Comparison of ENCODE assay signal across 8 cellular contexts in the genomic region with DNA sequence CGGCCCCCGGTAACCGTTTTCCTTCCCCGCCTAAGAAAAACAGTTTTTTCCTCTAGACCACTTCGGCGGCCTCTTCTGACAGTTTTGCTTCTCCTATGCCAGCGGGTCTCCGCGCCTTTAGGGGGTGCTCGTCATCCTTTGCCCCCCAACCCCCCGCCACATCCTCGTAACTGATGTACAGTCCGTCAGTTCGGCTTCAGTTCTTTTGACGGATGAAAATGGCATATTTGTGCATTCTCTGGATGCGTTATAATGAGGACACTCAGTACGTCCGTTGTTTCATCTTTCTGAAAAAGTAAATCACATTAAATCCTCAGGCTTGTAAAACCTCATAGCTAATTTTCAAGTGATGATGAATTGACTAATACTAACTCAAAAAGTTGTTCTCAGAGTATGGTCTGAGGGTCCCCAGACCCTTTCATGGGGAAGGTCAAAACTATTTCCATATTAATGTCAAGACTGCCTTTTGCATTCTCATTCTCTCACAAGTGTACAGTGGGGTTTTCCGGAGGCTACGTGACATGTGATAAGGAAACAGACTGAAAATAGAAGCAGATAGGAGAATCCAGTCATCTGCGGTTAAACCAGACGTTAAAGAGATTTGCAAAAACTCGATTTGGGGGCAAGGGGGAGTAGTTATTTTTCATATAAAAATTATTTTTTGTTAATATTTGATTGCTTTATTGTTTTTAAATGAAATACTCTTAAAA. TPM values are rescaled to one million over a fixed set of nuclear protein-coding genes. Genes with fewer than 3 reads are reported as not detected.
DNase-seq lines count a peak whose midpoint lies in the region; ATAC-seq and TF ChIP-seq lines count a peak whose summit lies in the region.

No MANE protein-coding gene starts in this region.

- no peaks in the 10 kb centered on the region for H3K27me3 Mint-ChIP-seq in activated T-helper 17 cell treated with anti-CD3 and anti-CD28 coated beads, Interleukin-2, amount 50 U/mL, for 72 hours
- H3K27me3 Mint-ChIP-seq in progenitor cell of endocrine pancreas = no peaks in the 10 kb centered on the region

- DNase-seq in Right ventricle myocardium inferior (ENCODE audit: missing footprints) (no peak), cardiac septum (ENCODE audit: low spot score) (no peak), NCI-H2196 (lab: John Stamatoyannopoulos, UW; ENCODE audit: unreplicated experiment) (peak; percentile 70), globus pallidus (ENCODE audit: low spot score) (peak; percentile 52), progenitor cell of endocrine pancreas (ENCODE audit: low spot score, unreplicated experiment) (no peak), RKO (ENCODE audit: low spot score) (no peak)

- peak overlapping the region; percentile 97 for H3K4me3 Mint-ChIP-seq in activated T-helper 17 cell treated with anti-CD3 and anti-CD28 coated beads, Interleukin-2, amount 50 U/mL, for 72 hours
- H3K4me3 Mint-ChIP-seq in progenitor cell of endocrine pancreas (ENCODE audit: low read depth) = peak overlapping the region; percentile 98

- intact Hi-C loops in Right ventricle myocardium inferior (cut with DNase I) (loop anchor here (2.0 kb wide), 2 partner anchors 263 to 473 kb away; partner anchors contain the start of genes BBS10 and OSBPL8), cardiac septum (cut with DNase I) (loop anchor here (2.0 to 10.0 kb wide), 2 partner anchors 263 to 469 kb away; partner anchors contain the start of genes BBS10 and OSBPL8)

- peaks cover 50% of the 10 kb centered on the region for H3K36me3 Mint-ChIP-seq in activated T-helper 17 cell treated with anti-CD3 and anti-CD28 coated beads, Interleukin-2, amount 50 U/mL, for 72 hours (ENCODE audit: low read depth)
- H3K36me3 Mint-ChIP-seq in progenitor cell of endocrine pancreas (ENCODE audit: insufficient read depth) = no peaks in the 10 kb centered on the region

- peaks cover 31% of the 10 kb centered on the region for H3K4me1 Mint-ChIP-seq in activated T-helper 17 cell treated with anti-CD3 and anti-CD28 coated beads, Interleukin-2, amount 50 U/mL, for 72 hours
- peaks cover 22% of the 10 kb centered on the region for H3K4me1 Mint-ChIP-seq in progenitor cell of endocrine pancreas (ENCODE audit: low read depth)

- peak overlapping the region; percentile 99 for H3K27ac Mint-ChIP-seq in activated T-helper 17 cell treated with anti-CD3 and anti-CD28 coated beads, Interleukin-2, amount 50 U/mL, for 72 hours
- H3K27ac Mint-ChIP-seq in progenitor cell of endocrine pancreas = peak overlapping the region; percentile 100

- peak; percentile 1 for ATAC-seq in Right ventricle myocardium inferior
- peak; percentile 20 for ATAC-seq in HG02588 (IDR thresholded peaks at IDR 0.05; ENCODE audit: unreplicated experiment)
- peak; percentile 32 for ATAC-seq in activated T-helper 17 cell treated with anti-CD3 and anti-CD28 coated beads, Interleukin-2, amount 50 U/mL, for 72 hours (replicated peaks)

- no peaks in the 10 kb centered on the region for H3K9me3 Mint-ChIP-seq in activated T-helper 17 cell treated with anti-CD3 and anti-CD28 coated beads, Interleukin-2, amount 50 U/mL, for 72 hours
- H3K9me3 Mint-ChIP-seq in progenitor cell of endocrine pancreas (ENCODE audit: low read depth) = no peaks in the 10 kb centered on the region

- TF ChIP-seq CTCF in progenitor cell of endocrine pancreas (IDR thresholded peaks at IDR 0.05; ENCODE audit: unreplicated experiment) = no peak

RNA-seq across cellular contexts. Expression of gene NAP1L1, which starts 0.8 kb away (rescaled TPM):
- total RNA-seq in Right ventricle myocardium inferior = 267 TPM
- 348 TPM for total RNA-seq in cardiac septum
- total RNA-seq in activated T-helper 17 cell treated with anti-CD3 and anti-CD28 coated beads, Interleukin-2, amount 50 U/mL, for 72 hours = 100 to 1,000 TPM; 715 to 937 TPM
- total RNA-seq in progenitor cell of endocrine pancreas = 785 and 824 TPM in 2 replicates

RNA-seq across cellular contexts. Expression of gene PHLDA1, which starts 53.7 kb away (rescaled TPM):
- total RNA-seq in Right ventricle myocardium inferior = 4.0 TPM
- 99.4 TPM for total RNA-seq in cardiac septum
- total RNA-seq in activated T-helper 17 cell treated with anti-CD3 and anti-CD28 coated beads, Interleukin-2, amount 50 U/mL, for 72 hours = 10 to 100 TPM; 23.3 to 51.9 TPM
- 45.4 and 47.4 TPM in 2 replicates for total RNA-seq in progenitor cell of endocrine pancreas

Comparison
In these comparisons a context has a peak if more than half of its experiments do, and no peak if none do; other contexts are left out.
1. DNase-seq: peak in NCI-H2196 (single experiment) and globus pallidus (single experiment); none in Right ventricle myocardium inferior (single experiment), cardiac septum (single experiment), progenitor cell of endocrine pancreas (single experiment) and RKO (single experiment).
2. Peak in every context shown above with its lines, with median percentiles within 50 percentile points of each other: ATAC-seq.